In genomic region chr12:109847166-109847700, GRCh38 we compare ENCODE assay signal across 21 cellular contexts. TPM values are rescaled to one million over a fixed set of nuclear protein-coding genes. Genes with fewer than 3 reads are reported as not detected.
DNase-seq lines count a peak whose midpoint lies in the region; ATAC-seq and TF ChIP-seq lines count a peak whose summit lies in the region.
"Had no signal": no experiment of that assay in that cellular context is flagged by ENCODE, and none has a peak within 500 bp of the region (broad histone marks: within the 10 kb centered on the region; RNA-seq: fewer than 3 reads in every experiment).

No MANE protein-coding gene starts in this region.

- no peaks in the 10 kb centered on the region for H3K36me3 Mint-ChIP-seq in type B pancreatic cell

- H3K36me3 ChIP-seq in esophagus (ENCODE audit: control insufficient read depth in 2 of 2, insufficient read depth in 2 of 2, low read length in 1 of 2) = peaks cover 0 to under 1% of the 10 kb centered on the region in 2 donors
- peaks cover 0 to 15% (median 4%) of the 10 kb centered on the region in 4 donors for H3K36me3 ChIP-seq in upper lobe of left lung

- WGBS in esophagus, 2 donors = 41% methylated on average over 6 of the region's 6 CpGs
- WGBS in upper lobe of left lung, 2 donors = 40 to 46% methylated on average over 6 of the region's 6 CpGs

- DNase-seq in SIG-M5 treated with dmso at 0.1 percent for 504 hours (lab: John Stamatoyannopoulos, UW; ENCODE audit: unreplicated experiment) (peak; percentile 62), SIG-M5 (lab: John Stamatoyannopoulos, UW) (no peak), NOMO-1 treated with dmso at 0.1 percent for 144 hours (lab: John Stamatoyannopoulos, UW; ENCODE audit: unreplicated experiment) (peak; percentile 24), upper lobe of left lung (no peak), COR-L47 (lab: John Stamatoyannopoulos, UW) (no peak), type B pancreatic cell (ENCODE audit: extremely low spot score, unreplicated experiment) (no peak)
- DNase-seq: DMS 273 treated with DMSO at 0.1 percent for 48 hours, DND-41, H9, MM.1S, NCI-H1694 treated with DMSO at 0.1 percent for 48 hours, NCI-H2227 treated with DMSO at 0.1 percent for 48 hours, NCI-H524, NCI-H82, Right ventricle myocardium superior, SK-N-SH had no signal

- no peaks in the 10 kb centered on the region for H3K27me3 Mint-ChIP-seq in type B pancreatic cell

- H3K4me1 ChIP-seq in esophagus (ENCODE audit: control insufficient read depth in 2 of 2, insufficient read depth in 2 of 2, low read length in 1 of 2) = peaks cover 0 to 5% of the 10 kb centered on the region in 2 donors
- peaks cover 7 to 13% (median 8%) of the 10 kb centered on the region in 4 donors for H3K4me1 ChIP-seq in upper lobe of left lung

- H3K4me3 Mint-ChIP-seq in type B pancreatic cell = no peak overlapping the region
- H3K4me3 Mint-ChIP-seq: H9 had no signal

- no peaks in the 10 kb centered on the region for H3K9me3 ChIP-seq in esophagus (ENCODE audit: control insufficient read depth in 2 of 2, insufficient read depth in 1 of 2, low read depth in 1 of 2, low read length in 1 of 2)
- H3K9me3 ChIP-seq in upper lobe of left lung = no peaks in the 10 kb centered on the region
- H3K9me3 ChIP-seq: SK-N-SH had no signal

- H3K4me3 ChIP-seq in esophagus (ENCODE audit: low read depth in 1 of 2, low read length in 2 of 2) (no peak overlapping the region), upper lobe of left lung (no peak overlapping the region)

- H3K27me3 ChIP-seq in esophagus (ENCODE audit: control insufficient read depth in 1 of 2, insufficient read depth in 2 of 2, low read length in 2 of 2) (no peaks in the 10 kb centered on the region), upper lobe of left lung (no peaks in the 10 kb centered on the region)

- no peak overlapping the region for H3K27ac Mint-ChIP-seq in type B pancreatic cell
- H3K27ac Mint-ChIP-seq: H9 had no signal

- H3K27ac ChIP-seq in esophagus (ENCODE audit: low read depth in 2 of 2, low read length in 1 of 2) (peak overlapping the region; percentile 54 to 85), upper lobe of left lung (peak overlapping the region; percentile 4 to 54 (median 20))
- H3K27ac ChIP-seq: 22Rv1, C4-2B had no signal

- H3K9me3 Mint-ChIP-seq in type B pancreatic cell = no peaks in the 10 kb centered on the region
- H3K9me3 Mint-ChIP-seq: H9 had no signal

- ATAC-seq in upper lobe of left lung (ENCODE audit: low FRiP score in 2 of 2) (peak in 1 of 2 donors; percentile 6), HG02973 (IDR thresholded peaks at IDR 0.05; ENCODE audit: unreplicated experiment) (no peak)

- no peak for TF ChIP-seq POLR2A in upper lobe of left lung (IDR thresholded peaks at IDR 0.05)

- no peak for TF ChIP-seq EP300 in upper lobe of left lung (IDR thresholded peaks at IDR 0.05)

- TF ChIP-seq CTCF in upper lobe of left lung (IDR thresholded peaks at IDR 0.05) (no peak), type B pancreatic cell (conservative IDR thresholded peaks at IDR 0.05) (no peak)

- H3K4me1 Mint-ChIP-seq in type B pancreatic cell (ENCODE audit: unreplicated experiment) = no peaks in the 10 kb centered on the region

RNA-seq across cellular contexts. Expression of gene TRPV4, which starts 14.0 kb away (rescaled TPM):
- polyA plus RNA-seq in esophagus = 10 to 100 TPM in 1 of 2 donors, 1 to 10 TPM in 1; 6.7 to 10.7 TPM
- total RNA-seq in upper lobe of left lung = 1 to 10 TPM; 2.2 to 9.7 (median 5.4) TPM
- 2.1 and 3.1 TPM in 2 replicates for total RNA-seq in type B pancreatic cell (ENCODE audit: low replicate concordance)
- total RNA-seq: G401 had no signal

RNA-seq across cellular contexts. Expression of gene GLTP, which starts 33.1 kb away (rescaled TPM):
- 100 to 1,000 TPM; 270 to 383 TPM for polyA plus RNA-seq in esophagus
- total RNA-seq in upper lobe of left lung (10 to 100 TPM; 24.7 to 59.7 (median 46.6) TPM), type B pancreatic cell (ENCODE audit: low replicate concordance) (48.7 and 118 TPM in 2 replicates)

RNA-seq across cellular contexts. Expression of gene TCHP, which starts 52.8 kb away (rescaled TPM):
- polyA plus RNA-seq in esophagus = 10 to 100 TPM; 14.1 to 17.4 TPM
- 10 to 100 TPM; 10.5 to 90.1 (median 29.7) TPM for total RNA-seq in upper lobe of left lung
- 21.6 TPM in 2 replicates for total RNA-seq in type B pancreatic cell (ENCODE audit: low replicate concordance)

Comparison
In these comparisons a context has a peak if more than half of its experiments do, and no peak if none do; other contexts are left out.
1. DNase-seq: peak in SIG-M5 treated with dmso at 0.1 percent for 504 hours (single experiment) and NOMO-1 treated with dmso at 0.1 percent for 144 hours (single experiment); none in SIG-M5 (single experiment), upper lobe of left lung (0 of 2), COR-L47 (single experiment) and type B pancreatic cell (single experiment).